In the genomic region with DNA sequence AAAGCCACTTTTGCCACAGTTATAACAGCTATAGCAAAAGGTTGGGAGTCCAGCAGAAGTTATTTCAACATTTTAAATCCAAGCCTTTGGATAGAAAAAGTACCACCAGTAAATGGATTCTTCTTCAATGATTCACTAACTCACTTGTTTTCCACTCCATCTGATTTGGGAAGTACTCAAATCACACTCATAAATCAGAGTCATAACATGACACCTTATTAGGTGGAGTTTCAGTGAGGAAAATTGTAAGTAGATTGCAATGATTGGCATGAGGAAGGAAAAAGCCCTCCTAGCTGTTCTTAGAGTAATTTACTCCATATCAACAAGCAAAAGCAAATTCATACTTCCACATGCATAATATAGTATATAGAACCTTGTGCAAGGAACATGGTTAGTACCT, we compare ENCODE assay signal across 22 cellular contexts.
"Had no signal": no experiment of that assay in that cellular context is flagged by ENCODE, and none has a peak within 500 bp of the region (broad histone marks: within the 10 kb centered on the region; RNA-seq: fewer than 3 reads in every experiment).

No MANE protein-coding gene starts in this region.

- H3K27ac Mint-ChIP-seq: activated T-cell treated with anti-CD3 and anti-CD28 coated beads, Interleukin-2, amount 50 U/mL, for 72 hours; endodermal cell; immature natural killer cell; nephron; progenitor cell of endocrine pancreas; stimulated activated naive CD8-positive, alpha-beta T cell treated with anti-CD3 and anti-CD28 coated beads, Interleukin-15, Interleukin-2, amounts not matched to agents 100 ng/mL and 50 ng/mL, for 24 hours had no signal

- H3K36me3 Mint-ChIP-seq: immature natural killer cell had no signal

- H3K4me3 Mint-ChIP-seq: activated T-cell treated with anti-CD3 and anti-CD28 coated beads, Interleukin-2, amount 50 U/mL, for 72 hours; endodermal cell; immature natural killer cell; nephron; stimulated activated naive CD8-positive, alpha-beta T cell treated with anti-CD3 and anti-CD28 coated beads, Interleukin-15, Interleukin-2, amounts not matched to agents 100 ng/mL and 50 ng/mL, for 24 hours had no signal

- H3K9me3 Mint-ChIP-seq: activated T-cell treated with anti-CD3 and anti-CD28 coated beads, Interleukin-2, amount 50 U/mL, for 72 hours; endodermal cell; nephron; stimulated activated naive CD8-positive, alpha-beta T cell treated with anti-CD3 and anti-CD28 coated beads, Interleukin-15, Interleukin-2, amounts not matched to agents 100 ng/mL and 50 ng/mL, for 24 hours had no signal

- DNase-seq: activated CD4-positive, CD25-positive, alpha-beta regulatory T cell treated with anti-CD3 and anti-CD28 coated beads, Interleukin-2, amount 50 U/mL, for 72 hours; activated CD8-positive, alpha-beta memory T cell treated with anti-CD3 and anti-CD28 coated beads for 24 hours; activated effector memory CD4-positive, alpha-beta T cell treated with anti-CD3 and anti-CD28 coated beads, Interleukin-2, amount 50 U/mL, for 16 hours; activated naive CD4-positive, alpha-beta T cell treated with anti-CD3 and anti-CD28 coated beads, Interleukin-2, amount 50 U/mL, for 16 hours; activated T-cell treated with anti-CD3 and anti-CD28 coated beads, Interleukin-2, amount 50 U/mL, for 72 hours; adrenal gland; caudate nucleus; dorsolateral prefrontal cortex; endodermal cell; immature natural killer cell; left cardiac atrium; lower lobe of right lung; occipital lobe; right cardiac atrium; stimulated activated CD4-positive, alpha-beta T cell treated with anti-CD3 and anti-CD28 coated beads, Interleukin-2, amount 100 ng/mL, for 24 hours; SW 1271; T-helper 2 cell; transverse colon had no signal

- ATAC-seq: activated T-cell treated with anti-CD3 and anti-CD28 coated beads, Interleukin-2, amount 50 U/mL, for 72 hours; gastroesophageal sphincter; left cardiac atrium; lower lobe of right lung; right cardiac atrium had no signal

- H3K27me3 Mint-ChIP-seq: progenitor cell of endocrine pancreas had no signal

- H3K4me1 Mint-ChIP-seq: endodermal cell, immature natural killer cell, nephron had no signal
